Comparison of ENCODE assay signal across 20 cellular contexts in the genomic region with DNA sequence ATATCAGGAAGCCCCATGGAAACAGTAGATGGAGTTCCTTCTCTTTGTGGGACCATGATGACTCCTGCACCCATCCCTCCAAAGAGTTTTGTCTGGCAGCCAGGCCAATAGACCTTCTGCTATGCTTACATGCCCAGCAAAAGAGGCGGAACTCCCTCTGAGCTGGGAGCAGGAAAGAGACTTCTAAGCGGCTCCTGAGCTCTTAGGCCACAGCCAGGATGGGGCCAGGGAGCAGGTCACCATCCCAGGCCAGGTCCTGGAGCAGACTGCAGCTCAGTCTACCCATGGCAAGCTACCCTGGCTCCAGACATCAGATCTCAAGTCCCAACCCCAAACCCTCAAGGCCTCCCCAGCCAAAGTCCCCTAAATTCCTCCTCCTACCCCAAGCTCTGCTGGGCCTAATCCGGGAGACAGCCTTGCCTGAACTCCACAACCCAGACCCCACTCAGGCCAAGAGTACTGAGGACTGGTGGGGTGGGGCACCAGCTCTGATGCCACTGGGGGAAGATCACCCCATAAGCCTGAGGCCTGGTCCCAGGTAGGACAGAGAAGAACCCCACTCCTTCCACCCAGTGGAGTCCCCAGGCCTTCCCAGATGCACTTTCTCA.
DNase-seq lines count a peak whose midpoint lies in the region; ATAC-seq, FAIRE-seq and TF ChIP-seq lines count a peak whose summit lies in the region.
"Had no signal": no experiment of that assay in that cellular context is flagged by ENCODE, and none has a peak within 500 bp of the region (broad histone marks: within the 10 kb centered on the region; RNA-seq: fewer than 3 reads in every experiment).

No MANE protein-coding gene starts in this region.

- peaks cover 10% of the 10 kb centered on the region for H3K27me3 Mint-ChIP-seq in type B pancreatic cell

- H3K36me3 Mint-ChIP-seq in type B pancreatic cell, result no peaks in the 10 kb centered on the region

- in situ Hi-C loops in HAP-1 (cut with MboI; ENCODE audit: low sequenced_read_pairs), result no loop called here

- FAIRE-seq in RCC 7860 (lab: Jason Lieb, UNC), result no peak
- FAIRE-seq: GM12878, H54 had no signal

- no peak overlapping the region for H3K27ac Mint-ChIP-seq in type B pancreatic cell

- TF ChIP-seq CTCF in psoas muscle (IDR thresholded peaks at IDR 0.05) (no peak), type B pancreatic cell (conservative IDR thresholded peaks at IDR 0.05) (no peak)

- H3K4me1 Mint-ChIP-seq in type B pancreatic cell (ENCODE audit: unreplicated experiment), result peaks cover 7% of the 10 kb centered on the region

- H3K4me3 Mint-ChIP-seq in type B pancreatic cell, result no peak overlapping the region

- ATAC-seq in psoas muscle, result no peak
- ATAC-seq: GM12878 had no signal

- peaks cover 0 to 4% (median 0%) of the 10 kb centered on the region in 3 donors for H3K27me3 ChIP-seq in psoas muscle (ENCODE audit: insufficient read depth in 3 of 3, low read length in 2 of 3)
- H3K27me3 ChIP-seq in HAP-1 (ENCODE audit: low read depth), result no peaks in the 10 kb centered on the region
- H3K27me3 ChIP-seq: BE2C, Peyer's patch had no signal

- H3K9me3 ChIP-seq in psoas muscle, result no peaks in the 10 kb centered on the region
- no peaks in the 10 kb centered on the region for H3K9me3 ChIP-seq in HAP-1
- H3K9me3 ChIP-seq: BE2C, Peyer's patch had no signal

- intact Hi-C loops in psoas muscle (cut with DNase I), result no loop called here

- H3K36me3 ChIP-seq in psoas muscle (ENCODE audit: insufficient read depth in 1 of 2, low read depth in 1 of 2), result no peaks in the 10 kb centered on the region
- no peaks in the 10 kb centered on the region for H3K36me3 ChIP-seq in HAP-1 (replicated peaks)
- H3K36me3 ChIP-seq: BE2C, Peyer's patch had no signal

- peaks cover 19% of the 10 kb centered on the region for H3K4me1 ChIP-seq in psoas muscle
- no peaks in the 10 kb centered on the region for H3K4me1 ChIP-seq in HAP-1
- H3K4me1 ChIP-seq: BE2C, Peyer's patch had no signal

- 92 to 94% (median 93%) methylated on average over 3 of the region's 3 CpGs for WGBS in psoas muscle, 3 donors

- H3K9me3 Mint-ChIP-seq in type B pancreatic cell, result no peaks in the 10 kb centered on the region

- H3K4me3 ChIP-seq in psoas muscle (no peak overlapping the region), HAP-1 (no peak overlapping the region)
- H3K4me3 ChIP-seq: GM12878, Peyer's patch, SK-N-MC had no signal

- DNase-seq in EH (ENCODE audit: low read depth), result peak; percentile 20
- peak; percentile 7 for DNase-seq in RCC 7860 (ENCODE audit: low spot score)
- peak; percentile 7 for DNase-seq in mucosa of gallbladder (ENCODE audit: low spot score)
- DNase-seq in psoas muscle, result no peak
- DNase-seq in type B pancreatic cell (ENCODE audit: extremely low spot score, unreplicated experiment), result no peak
- DNase-seq in HAP-1 (ENCODE audit: low spot score in 2 of 2), result no peak
- no peak for DNase-seq in NCI-H226
- DNase-seq: BE2C, DMS79, Kasumi-1, MM.1S, NCI-H1436 treated with DMSO at 0.1 percent for 48 hours, NCI-H1930, NCI-H2227 treated with DMSO at 0.1 percent for 48 hours, NCI-H524, NCI-H774 had no signal

- H3K27ac ChIP-seq in psoas muscle, result peak overlapping the region; percentile 82
- H3K27ac ChIP-seq: Peyer's patch, SK-N-MC had no signal

Comparison
In these comparisons a context has a peak if more than half of its experiments do, and no peak if none do; other contexts are left out.
1. DNase-seq: peak in EH (single experiment), RCC 7860 (single experiment) and mucosa of gallbladder (single experiment); none in psoas muscle (0 of 2), type B pancreatic cell (single experiment), HAP-1 (0 of 2) and NCI-H226 (single experiment).